27 cellular contexts compared by ENCODE assay signal in genomic region chr4:8297141-8297601, GRCh38. TPM values are rescaled to one million over a fixed set of nuclear protein-coding genes. Genes with fewer than 3 reads are reported as not detected.
A peak's percentile ranks its signal among the peaks of the same experiment; 100 is the strongest.
DNase-seq lines count a peak whose midpoint lies in the region; ATAC-seq, FAIRE-seq and TF ChIP-seq lines count a peak whose summit lies in the region.
"Had no signal": no experiment of that assay in that cellular context is flagged by ENCODE, and none has a peak within 500 bp of the region (broad histone marks: within the 10 kb centered on the region; RNA-seq: fewer than 3 reads in every experiment).

No MANE protein-coding gene starts in this region.

- in situ Hi-C loops in IMR-90 (cut with MboI; ENCODE audit: low sequenced_read_pairs) (no loop called here), HepG2 (cut with HindIII; ENCODE audit: extremely low pct_ligation_motif_present, low pct_unique_long_range_greater_than_20kb) (no loop called here)

- H3K56ac ChIP-seq in IMR-90 (ENCODE audit: extremely low read depth, insufficient read depth, low read length), result no peak overlapping the region

- no peaks in the 10 kb centered on the region; the same call in 1 of the 2 replicates for H3K36me3 ChIP-seq in IMR-90 (ENCODE audit: control insufficient read depth, insufficient read depth, low read length)
- no peaks in the 10 kb centered on the region for H3K36me3 ChIP-seq in HepG2 (replicated peaks in 1 of 2; ENCODE audit: control insufficient read depth in 1 of 2, insufficient read depth in 2 of 2, low read length in 2 of 2)
- peaks cover 0 to 25% (median 5%) of the 10 kb centered on the region in 4 donors for H3K36me3 ChIP-seq in sigmoid colon

- peak; percentile 57 for DNase-seq in activated effector memory CD4-positive, alpha-beta T cell treated with anti-CD3 and anti-CD28 coated beads, Interleukin-2, amount 50 U/mL, for 16 hours
- DNase-seq in activated effector memory CD4-positive, alpha-beta T cell treated with Interleukin-2 at 50 U/mL for 16 hours, result no peak
- DNase-seq in IMR-90 (no peak), HepG2 (ENCODE audit: low spot score) (no peak), sigmoid colon (peak; percentile 28), hepatic stellate cell (ENCODE audit: low spot score) (no peak), epidermal melanocyte (ENCODE audit: insufficient read length, low spot score) (no peak)
- DNase-seq: activated CD4-positive, alpha-beta T cell treated with anti-CD3 and anti-CD28 coated beads for 48 hours; activated CD8-positive, alpha-beta memory T cell treated with anti-CD3 and anti-CD28 coated beads for 24 hours; activated gamma-delta T cell treated with Interleukin-2 at 50 U/mL for 16 hours; activated T-cell treated with anti-CD3 and anti-CD28 coated beads, Interleukin-2, amount 50 U/mL, for 1 hour; CD4-positive, alpha-beta memory T cell; dermis blood vessel endothelial cell; esophagus squamous epithelium; foreskin keratinocyte; NCI-H1092; NCI-H1694; NCI-H446 treated with DMSO at 0.1 percent for 48 hours; NCI-H774; stimulated activated CD4-positive, alpha-beta T cell treated with anti-CD3 and anti-CD28 coated beads, Interleukin-4, amount 100 ng/mL, for 4 hours; T1000 had no signal

- H3K9me1 ChIP-seq in IMR-90 (ENCODE audit: insufficient read depth, low read length), result peaks cover 4% of the 10 kb centered on the region; the same call in 1 of the 2 replicates

- peak overlapping the region; percentile 15 for H2AK9ac ChIP-seq in IMR-90 (replicated peaks; ENCODE audit: low read depth, low read length, poor library complexity)

- H4K20me1 ChIP-seq in IMR-90 (ENCODE audit: insufficient read depth, low read length), result no peaks in the 10 kb centered on the region
- H4K20me1 ChIP-seq in HepG2 (ENCODE audit: insufficient read depth, low read length), result no peaks in the 10 kb centered on the region

- no peak overlapping the region for H3K14ac ChIP-seq in IMR-90 (replicated peaks; ENCODE audit: low read depth, low read length)

- dilution Hi-C loops in IMR-90 (cut with HindIII; ENCODE audit: low sequenced_read_pairs, unreplicated experiment), result no loop called here

- H3K27ac ChIP-seq in IMR-90 (ENCODE audit: insufficient read depth, low read length) (no peak overlapping the region), HepG2 (ENCODE audit: extremely low read length, insufficient read depth, low read length) (no peak overlapping the region), sigmoid colon (no peak overlapping the region)
- H3K27ac ChIP-seq: esophagus squamous epithelium, foreskin keratinocyte, VCaP had no signal

- no peak overlapping the region; the same call in 1 of the 2 replicates for H4K91ac ChIP-seq in IMR-90 (ENCODE audit: insufficient read depth, low read depth, low read length)

- TF ChIP-seq CTCF in IMR-90 (conservative IDR thresholded peaks at IDR 0.05; ENCODE audit: low read depth, low read length) (no peak), HepG2 (CRISPR knock-in tag; IDR thresholded peaks at IDR 0.05) (no peak), sigmoid colon (IDR thresholded peaks at IDR 0.05) (no peak)

- H2BK15ac ChIP-seq in IMR-90 (ENCODE audit: low read depth, low read length), result no peak overlapping the region

- TF ChIP-seq POLR2A in IMR-90 (IDR thresholded peaks at IDR 0.05; ENCODE audit: low read depth, low read length) (no peak), HepG2 (IDR thresholded peaks at IDR 0.05; ENCODE audit: insufficient read depth in 1 of 2, low read depth in 2 of 2, low read length in 2 of 2) (no peak), sigmoid colon (IDR thresholded peaks at IDR 0.05) (no peak)

- H3K4me3 ChIP-seq in IMR-90 (ENCODE audit: insufficient read depth, low read depth, low read length) (no peak overlapping the region), HepG2 (replicated peaks in 1 of 3; ENCODE audit: insufficient read depth in 1 of 3, low read depth in 2 of 3, low read length in 3 of 3) (no peak overlapping the region), sigmoid colon (no peak overlapping the region)
- H3K4me3 ChIP-seq: esophagus squamous epithelium had no signal

- no peak overlapping the region for H2BK120ac ChIP-seq in IMR-90 (ENCODE audit: low read depth, low read length)

- H4K8ac ChIP-seq in IMR-90 (ENCODE audit: low read depth in 2 of 2, low read length in 2 of 2), result no peak overlapping the region

- BruUV-seq in IMR-90 (replicated peaks; lab: Mats Ljungman, UMichigan) (no TSS peak), HepG2 (replicated peaks; lab: Mats Ljungman, UMichigan) (no TSS peak)

- WGBS in IMR-90 (ENCODE audit: extremely low coverage in 2 of 2, insufficient read length in 1 of 2), 2 experiments, result 76% methylated on average over 7 of the region's 9 CpGs; no CpG with 5 or more reads in 1 of the 2 experiments
- WGBS in HepG2 (ENCODE audit: low lambda C conversion rate), result 6% methylated on average over 3 of the region's 9 CpGs
- 65 to 79% methylated on average over 9 of the region's 9 CpGs for WGBS in sigmoid colon, 2 donors

- no peak for TF ChIP-seq EP300 in HepG2 (IDR thresholded peaks at IDR 0.05; ENCODE audit: low read depth in 2 of 2, low read length in 2 of 2)
- TF ChIP-seq EP300 in HepG2 (CRISPR knock-in tag; IDR thresholded peaks at IDR 0.05; ENCODE audit: borderline replicate concordance), result no peak
- no peak for TF ChIP-seq EP300 in sigmoid colon (IDR thresholded peaks at IDR 0.05)

- H2AK5ac ChIP-seq in IMR-90 (ENCODE audit: low read depth, low read length), result no peak overlapping the region

- H3K23ac ChIP-seq in IMR-90 (ENCODE audit: low read depth, low read length), result no peak overlapping the region

- H3K27me3 ChIP-seq in IMR-90 (ENCODE audit: control insufficient read depth, insufficient read depth, low read length) (no peaks in the 10 kb centered on the region), HepG2 (ENCODE audit: control insufficient read depth in 1 of 2, insufficient read depth in 2 of 2, low read length in 2 of 2) (peaks cover 2 to 14% of the 10 kb centered on the region in 2 experiments; a peak in 1 of 5 replicates), sigmoid colon (no peaks in the 10 kb centered on the region)
- H3K27me3 ChIP-seq: esophagus squamous epithelium had no signal

- H2BK5ac ChIP-seq in IMR-90 (ENCODE audit: low read depth, low read length, poor library complexity, severe bottlenecking), result no peak overlapping the region

- POLR2A ChIA-PET in IMR-90 (lab: Charles Lee; ENCODE audit: unreplicated experiment) (no interaction called here), HepG2 (lab: Yijun Ruan, JAX) (no interaction called here)

- no peak overlapping the region for H3K4me2 ChIP-seq in IMR-90 (ENCODE audit: low read depth, low read length)
- H3K4me2 ChIP-seq in HepG2 (ENCODE audit: low read depth, low read length), result no peak overlapping the region

- H3K9me3 ChIP-seq in IMR-90 (ENCODE audit: control insufficient read depth, insufficient read depth, low read length) (no peaks in the 10 kb centered on the region), HepG2 (ENCODE audit: low read length) (no peaks in the 10 kb centered on the region), sigmoid colon (no peaks in the 10 kb centered on the region)
- H3K9me3 ChIP-seq: esophagus squamous epithelium had no signal

- H3K18ac ChIP-seq in IMR-90 (ENCODE audit: low read depth, low read length), result no peak overlapping the region

- intact Hi-C loops in IMR-90 (cut with micrococcal nuclease) (no loop called here), HepG2 (cut with micrococcal nuclease; ENCODE audit: unreplicated experiment) (no loop called here), sigmoid colon (cut with DNase I) (no loop called here)

- H3K4me1 ChIP-seq in IMR-90 (ENCODE audit: control insufficient read depth, insufficient read depth, low read length), result peaks cover 6% of the 10 kb centered on the region; the same call in 1 of the 2 replicates
- no peaks in the 10 kb centered on the region for H3K4me1 ChIP-seq in HepG2 (ENCODE audit: insufficient read depth, low read length)
- no peaks in the 10 kb centered on the region for H3K4me1 ChIP-seq in sigmoid colon
- H3K4me1 ChIP-seq: esophagus squamous epithelium, foreskin keratinocyte had no signal

- TF ChIP-seq RAD21 in IMR-90 (IDR thresholded peaks at IDR 0.05; ENCODE audit: low read length) (no peak), HepG2 (CRISPR knock-in tag; IDR thresholded peaks at IDR 0.05) (no peak)

- no peaks in the 10 kb centered on the region for H3K79me1 ChIP-seq in IMR-90 (ENCODE audit: low read depth in 1 of 2, low read length in 2 of 2)

- H2BK20ac ChIP-seq in IMR-90 (ENCODE audit: low read depth, low read length), result no peak overlapping the region

- H4K5ac ChIP-seq in IMR-90 (ENCODE audit: low read depth, low read length), result no peak overlapping the region

- H2AFZ ChIP-seq in IMR-90 (replicated peaks; ENCODE audit: low read length, poor library complexity) (no peak overlapping the region), HepG2 (ENCODE audit: low read length) (no peak overlapping the region)

- CTCF ChIA-PET in IMR-90 (lab: Yijun Ruan, JAX), result no interaction called here
- CTCF ChIA-PET in HepG2 (lab: Yijun Ruan, JAX; ENCODE audit: low intra/inter-chr PET ratio, low total read pairs), result no interaction called here

- no peak overlapping the region for H3K4ac ChIP-seq in IMR-90 (ENCODE audit: low read depth, low read length)

- no peak for FAIRE-seq in HepG2 (lab: Jason Lieb, UNC)
- FAIRE-seq: endometrium, GM18507 had no signal

- H3K9ac ChIP-seq in IMR-90 (ENCODE audit: low read depth, low read length) (no peak overlapping the region), HepG2 (ENCODE audit: insufficient read depth, low read depth, low read length) (no peak overlapping the region)

- no peak for ATAC-seq in IMR-90 (ENCODE audit: low read depth)
- ATAC-seq in HepG2, result peak; percentile 20; the same call in 2 of the 3 replicates
- no peak for ATAC-seq in GM18498 (IDR thresholded peaks at IDR 0.05; ENCODE audit: unreplicated experiment)
- ATAC-seq: foreskin keratinocyte had no signal

- H3K79me2 ChIP-seq in HepG2 (ENCODE audit: insufficient read depth, low read length), result no peaks in the 10 kb centered on the region

RNA-seq across cellular contexts. Expression of gene HTRA3, which starts 27.6 kb away (rescaled TPM):
- total RNA-seq in IMR-90 (2012; rRNA removed) (1.1 and 1.3 TPM in 2 replicates), HepG2 (2016; rRNA removed; fragmentation: Illumina TruSeq; extraction: Trizol) (not detected in 2 replicates), sigmoid colon (10 to 100 TPM; 14.5 to 49.6 (median 32.1) TPM)
- polyA plus RNA-seq in IMR-90 (2012; rRNA removed) (8.9 and 9.5 TPM in 2 replicates), HepG2 (2011; rRNA removed) (0.16 and 0.17 TPM in 2 replicates), sigmoid colon (1 to 10 TPM; 1.2 to 5.0 (median 3.6) TPM)
- polyA plus RNA-seq in IMR-90 (2012; cell fraction: cytosol; rRNA removed), result 5.3 and 12.8 TPM in 2 replicates
- 3.7 and 5.2 TPM in 2 replicates for polyA plus RNA-seq in IMR-90 (2012; cell fraction: nucleus; rRNA removed; ENCODE audit: low replicate concordance)
- total RNA-seq in HepG2 (2016; cell fraction: cytosol; rRNA removed; fragmentation: Illumina TruSeq; extraction: Trizol; ENCODE audit: low read depth), result not detected in 2 replicates
- total RNA-seq in HepG2 (2016; cell fraction: insoluble cytoplasmic fraction; rRNA removed; fragmentation: Illumina TruSeq; extraction: Trizol), result 0.04 TPM in 1 of 2 replicates, not detected in the other
- not detected in 2 replicates for total RNA-seq in HepG2 (2016; cell fraction: membrane; rRNA removed; fragmentation: Illumina TruSeq; extraction: Trizol)
- not detected in 2 replicates for total RNA-seq in HepG2 (2016; cell fraction: nucleus; rRNA removed; fragmentation: Illumina TruSeq; extraction: Trizol)
- 0.12 and 0.31 TPM in 2 replicates for polyA plus RNA-seq in HepG2 (2011; cell fraction: cytosol; rRNA removed)
- polyA plus RNA-seq in HepG2 (2011; cell fraction: nucleus; rRNA removed), result 0.12 and 0.19 TPM in 2 replicates
- not detected in 2 replicates for polyA plus RNA-seq in HepG2 (2012)
- polyA plus RNA-seq in HepG2 (2016; cell fraction: cytosol; fragmentation: Illumina TruSeq; extraction: Trizol; ENCODE audit: low read depth), result 0.07 TPM in 1 of 2 replicates, not detected in the other
- not detected in 2 replicates for polyA plus RNA-seq in HepG2 (2016; cell fraction: insoluble cytoplasmic fraction; fragmentation: Illumina TruSeq; extraction: Trizol; ENCODE audit: low read depth)
- polyA plus RNA-seq in HepG2 (2016; cell fraction: membrane; fragmentation: Illumina TruSeq; extraction: Trizol; ENCODE audit: low read depth), result not detected in 2 replicates
- polyA plus RNA-seq in HepG2 (2016; cell fraction: nucleus; fragmentation: Illumina TruSeq; extraction: Trizol; ENCODE audit: insufficient read depth, low read depth), result not detected in 2 replicates
- polyA minus RNA-seq in HepG2 (2011; rRNA and poly(A)+ RNA removed; ENCODE audit: low replicate concordance), result 0.18 and 0.47 TPM in 2 replicates
- polyA minus RNA-seq in HepG2 (2011; cell fraction: cytosol; rRNA and poly(A)+ RNA removed), result not detected in 2 replicates
- polyA minus RNA-seq in HepG2 (2011; cell fraction: nucleus; rRNA and poly(A)+ RNA removed), result not detected in 2 replicates
- total RNA-seq: A172; CD4-positive, alpha-beta memory T cell; foreskin keratinocyte; SK-MEL-5 had no signal
- polyA plus RNA-seq: CD4-positive, alpha-beta memory T cell; foreskin keratinocyte had no signal

Comparison
In these comparisons a context has a peak if more than half of its experiments do, and no peak if none do; other contexts are left out.
1. DNase-seq: peak in activated effector memory CD4-positive, alpha-beta T cell treated with anti-CD3 and anti-CD28 coated beads, Interleukin-2, amount 50 U/mL, for 16 hours (single experiment) and sigmoid colon (single experiment); none in activated effector memory CD4-positive, alpha-beta T cell treated with Interleukin-2 at 50 U/mL for 16 hours (single experiment), IMR-90 (single experiment), HepG2 (single experiment), hepatic stellate cell (single experiment) and epidermal melanocyte (single experiment).